ENCODE assay signal across 24 cellular contexts in the genomic region with DNA sequence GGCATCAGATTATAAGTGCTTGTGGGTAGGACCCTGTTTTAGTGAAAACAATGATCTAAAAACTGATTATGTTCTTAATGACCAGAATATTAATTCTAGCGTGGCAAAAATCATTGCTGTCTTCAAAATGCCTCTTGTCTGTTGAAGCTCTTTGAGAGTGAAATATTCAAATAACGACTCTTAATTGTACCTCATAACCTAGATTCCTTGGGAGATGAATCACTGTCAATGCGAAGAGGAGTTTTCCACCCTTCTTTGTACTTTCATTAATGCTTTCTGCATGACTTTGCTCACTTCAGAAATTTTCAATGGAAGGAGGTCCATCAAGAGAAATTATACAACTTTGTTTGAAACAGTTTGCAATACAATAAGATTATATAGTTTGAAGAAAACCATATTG.
"Had no signal": no experiment of that assay in that cellular context is flagged by ENCODE, and none has a peak within 500 bp of the region (broad histone marks: within the 10 kb centered on the region; RNA-seq: fewer than 3 reads in every experiment).

No MANE protein-coding gene starts in this region.

- H3K36me3 Mint-ChIP-seq: activated naive CD4-positive, alpha-beta T cell treated with anti-CD3 and anti-CD28 coated beads, Interleukin-2, amount 50 U/mL, for 24 hours; naive thymus-derived CD4-positive, alpha-beta T cell; T-cell had no signal

- H3K4me1 ChIP-seq: colonic mucosa, heart right ventricle, left lung, spleen, upper lobe of left lung had no signal

- H3K4me3 Mint-ChIP-seq: activated CD4-positive, alpha-beta T cell treated with anti-CD3 and anti-CD28 coated beads, Interleukin-2, amount 10 ng/mL, durations not matched to agents 7 days and 5 days; activated CD8-positive, alpha-beta T cell treated with anti-CD3 and anti-CD28 coated beads, Interleukin-2, amount 10 ng/mL, durations not matched to agents 7 days and 5 days; activated naive CD4-positive, alpha-beta T cell treated with anti-CD3 and anti-CD28 coated beads, Interleukin-2, amount 50 U/mL, for 24 hours; activated T-helper 1 cell treated with anti-CD3 and anti-CD28 coated beads, Interleukin-12 subunit alpha, Interleukin-12 subunit beta, Interleukin-2, Interleukin-4 antibody, amounts not matched to agents 30 ng/mL and 10 ng/mL and 1 ng/mL, durations not matched to agents 14 hours and 24 hours and 36 hours; effector memory CD8-positive, alpha-beta T cell; naive thymus-derived CD4-positive, alpha-beta T cell; neural crest cell; T-cell; T-helper 2 cell treated with Interferon-gamma antibody and Interleukin-4, amounts not matched to agents 5 μg/mL and 100 μg/mL, for 36 hours had no signal

- FAIRE-seq: kidney had no signal

- H3K9me3 ChIP-seq: colonic mucosa, heart right ventricle, left lung, spleen, thoracic aorta, upper lobe of left lung had no signal

- H3K27me3 ChIP-seq: colonic mucosa, left lung, spleen, upper lobe of left lung had no signal

- DNase-seq: activated CD4-positive, alpha-beta T cell treated with anti-CD3 and anti-CD28 coated beads, Interleukin-2, amount 10 ng/mL, durations not matched to agents 7 days and 5 days; activated CD4-positive, CD25-positive, alpha-beta regulatory T cell treated with anti-CD3 and anti-CD28 coated beads, Interleukin-2, amount 50 U/mL, for 72 hours; activated CD8-positive, alpha-beta T cell treated with anti-CD3 and anti-CD28 coated beads, Interleukin-2, amount 10 ng/mL, durations not matched to agents 7 days and 5 days; activated gamma-delta T cell treated with Interleukin-2 at 50 U/mL for 16 hours; anterior cingulate cortex; colonic mucosa; dorsolateral prefrontal cortex; effector memory CD8-positive, alpha-beta T cell; heart right ventricle; kidney; left lung; naive thymus-derived CD4-positive, alpha-beta T cell; spleen; stimulated activated CD4-positive, alpha-beta T cell treated with anti-CD3 and anti-CD28 coated beads, Interleukin-4, amount 100 ng/mL, for 1 hour; stimulated activated naive CD4-positive, alpha-beta T cell treated with Interleukin-2 at 50 U/mL for 16 hours; T-cell; upper lobe of left lung; WERI-Rb-1 had no signal

- H3K4me3 ChIP-seq: colonic mucosa, dorsolateral prefrontal cortex, heart right ventricle, left lung, lung, spleen, thoracic aorta, upper lobe of left lung had no signal

- H3K27me3 Mint-ChIP-seq: activated CD4-positive, alpha-beta T cell treated with anti-CD3 and anti-CD28 coated beads, Interleukin-2, amount 10 ng/mL, durations not matched to agents 7 days and 5 days; activated naive CD4-positive, alpha-beta T cell treated with anti-CD3 and anti-CD28 coated beads, Interleukin-2, amount 50 U/mL, for 24 hours had no signal

- H3K9me3 Mint-ChIP-seq: activated CD4-positive, alpha-beta T cell treated with anti-CD3 and anti-CD28 coated beads, Interleukin-2, amount 10 ng/mL, durations not matched to agents 7 days and 5 days; activated naive CD4-positive, alpha-beta T cell treated with anti-CD3 and anti-CD28 coated beads, Interleukin-2, amount 50 U/mL, for 24 hours; activated T-helper 1 cell treated with anti-CD3 and anti-CD28 coated beads, Interleukin-12 subunit alpha, Interleukin-12 subunit beta, Interleukin-2, Interleukin-4 antibody, amounts not matched to agents 30 ng/mL and 10 ng/mL and 1 ng/mL, durations not matched to agents 14 hours and 24 hours and 36 hours; effector memory CD8-positive, alpha-beta T cell; naive thymus-derived CD4-positive, alpha-beta T cell; neural crest cell; T-cell; T-helper 2 cell treated with Interferon-gamma antibody and Interleukin-4, amounts not matched to agents 5 μg/mL and 100 μg/mL, for 36 hours had no signal

- H3K27ac ChIP-seq: colonic mucosa, dorsolateral prefrontal cortex, heart right ventricle, left lung, spleen, thoracic aorta, upper lobe of left lung, WERI-Rb-1 had no signal

- ATAC-seq: activated CD8-positive, alpha-beta T cell treated with anti-CD3 and anti-CD28 coated beads, Interleukin-2, amount 10 ng/mL, durations not matched to agents 7 days and 5 days; effector memory CD8-positive, alpha-beta T cell; heart right ventricle; left lung; naive thymus-derived CD4-positive, alpha-beta T cell; T-cell had no signal

- H3K4me1 Mint-ChIP-seq: activated CD4-positive, alpha-beta T cell treated with anti-CD3 and anti-CD28 coated beads, Interleukin-2, amount 10 ng/mL, durations not matched to agents 7 days and 5 days; activated naive CD4-positive, alpha-beta T cell treated with anti-CD3 and anti-CD28 coated beads, Interleukin-2, amount 50 U/mL, for 24 hours; naive thymus-derived CD4-positive, alpha-beta T cell; neural crest cell; T-cell had no signal

- H3K36me3 ChIP-seq: colonic mucosa, heart right ventricle, left lung, spleen, thoracic aorta, upper lobe of left lung, WERI-Rb-1 had no signal

- H3K27ac Mint-ChIP-seq: activated CD4-positive, alpha-beta T cell treated with anti-CD3 and anti-CD28 coated beads, Interleukin-2, amount 10 ng/mL, durations not matched to agents 7 days and 5 days; activated CD8-positive, alpha-beta T cell treated with anti-CD3 and anti-CD28 coated beads, Interleukin-2, amount 10 ng/mL, durations not matched to agents 7 days and 5 days; activated naive CD4-positive, alpha-beta T cell treated with anti-CD3 and anti-CD28 coated beads, Interleukin-2, amount 50 U/mL, for 24 hours; activated T-helper 1 cell treated with anti-CD3 and anti-CD28 coated beads, Interleukin-12 subunit alpha, Interleukin-12 subunit beta, Interleukin-2, Interleukin-4 antibody, amounts not matched to agents 30 ng/mL and 10 ng/mL and 1 ng/mL, durations not matched to agents 14 hours and 24 hours and 36 hours; effector memory CD8-positive, alpha-beta T cell; naive thymus-derived CD4-positive, alpha-beta T cell; T-cell; T-helper 2 cell treated with Interferon-gamma antibody and Interleukin-4, amounts not matched to agents 5 μg/mL and 100 μg/mL, for 36 hours had no signal
